ENCODE assay signal across 1 cellular context in the genomic region with DNA sequence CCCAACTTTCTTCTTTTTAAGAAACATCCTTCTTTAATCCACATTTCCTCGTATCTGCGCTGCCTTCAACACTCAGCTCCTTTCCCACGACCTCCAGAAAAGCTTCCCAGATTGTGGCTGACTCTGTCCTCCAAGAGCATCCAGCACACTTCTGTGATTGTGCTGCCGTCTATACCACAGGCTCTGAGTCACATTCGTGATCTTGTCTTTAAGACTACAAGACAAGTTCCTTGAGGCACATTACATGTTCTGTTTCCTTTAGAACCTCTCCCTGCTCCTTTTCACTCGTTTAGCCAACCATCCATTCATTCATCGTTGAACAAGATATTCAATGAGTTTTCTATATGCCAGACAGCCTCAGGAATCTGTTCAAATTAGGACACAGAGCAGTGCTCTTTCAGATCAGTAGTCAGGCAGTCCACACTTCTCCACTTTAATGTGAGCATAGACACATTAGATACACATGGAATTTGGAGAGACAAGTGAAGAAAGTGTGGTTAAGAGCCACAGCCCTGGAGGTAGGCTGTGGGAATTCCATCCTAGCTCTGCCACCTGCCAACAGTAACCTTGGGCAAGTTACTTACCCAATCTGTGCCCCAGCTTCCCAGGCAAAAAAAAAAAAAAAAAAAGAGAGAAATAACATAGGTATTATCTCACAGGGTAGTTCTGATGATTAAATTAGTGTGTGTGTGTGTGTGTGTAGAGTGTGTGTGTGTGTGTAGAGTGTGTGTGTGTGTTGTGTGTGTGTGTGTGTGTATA.
TF ChIP-seq lines count a peak whose summit lies in the region.

No MANE protein-coding gene starts in this region.

TF ChIP-seq in GM23338, 12 proteins besides CTCF, POLR2A, EP300 and RAD21:
- TF ChIP-seq ZNF114 (CRISPR knock-in tag; IDR thresholded peaks at IDR 0.05) (no peak), EZH2 (IDR thresholded peaks at IDR 0.05; ENCODE audit: low read depth, unreplicated experiment) (no peak), EZH2phosphoT487 (IDR thresholded peaks at IDR 0.05; ENCODE audit: unreplicated experiment) (no peak), JUNB (IDR thresholded peaks at IDR 0.05; ENCODE audit: unreplicated experiment) (no peak), ZNF331 (CRISPR knock-in tag; IDR thresholded peaks at IDR 0.05; ENCODE audit: low read depth) (no peak), STAT1 (IDR thresholded peaks at IDR 0.05; ENCODE audit: unreplicated experiment) (no peak), POLR2AphosphoS5 (IDR thresholded peaks at IDR 0.05; ENCODE audit: low read depth) (no peak)
- TF ChIP-seq, protein P1, sequence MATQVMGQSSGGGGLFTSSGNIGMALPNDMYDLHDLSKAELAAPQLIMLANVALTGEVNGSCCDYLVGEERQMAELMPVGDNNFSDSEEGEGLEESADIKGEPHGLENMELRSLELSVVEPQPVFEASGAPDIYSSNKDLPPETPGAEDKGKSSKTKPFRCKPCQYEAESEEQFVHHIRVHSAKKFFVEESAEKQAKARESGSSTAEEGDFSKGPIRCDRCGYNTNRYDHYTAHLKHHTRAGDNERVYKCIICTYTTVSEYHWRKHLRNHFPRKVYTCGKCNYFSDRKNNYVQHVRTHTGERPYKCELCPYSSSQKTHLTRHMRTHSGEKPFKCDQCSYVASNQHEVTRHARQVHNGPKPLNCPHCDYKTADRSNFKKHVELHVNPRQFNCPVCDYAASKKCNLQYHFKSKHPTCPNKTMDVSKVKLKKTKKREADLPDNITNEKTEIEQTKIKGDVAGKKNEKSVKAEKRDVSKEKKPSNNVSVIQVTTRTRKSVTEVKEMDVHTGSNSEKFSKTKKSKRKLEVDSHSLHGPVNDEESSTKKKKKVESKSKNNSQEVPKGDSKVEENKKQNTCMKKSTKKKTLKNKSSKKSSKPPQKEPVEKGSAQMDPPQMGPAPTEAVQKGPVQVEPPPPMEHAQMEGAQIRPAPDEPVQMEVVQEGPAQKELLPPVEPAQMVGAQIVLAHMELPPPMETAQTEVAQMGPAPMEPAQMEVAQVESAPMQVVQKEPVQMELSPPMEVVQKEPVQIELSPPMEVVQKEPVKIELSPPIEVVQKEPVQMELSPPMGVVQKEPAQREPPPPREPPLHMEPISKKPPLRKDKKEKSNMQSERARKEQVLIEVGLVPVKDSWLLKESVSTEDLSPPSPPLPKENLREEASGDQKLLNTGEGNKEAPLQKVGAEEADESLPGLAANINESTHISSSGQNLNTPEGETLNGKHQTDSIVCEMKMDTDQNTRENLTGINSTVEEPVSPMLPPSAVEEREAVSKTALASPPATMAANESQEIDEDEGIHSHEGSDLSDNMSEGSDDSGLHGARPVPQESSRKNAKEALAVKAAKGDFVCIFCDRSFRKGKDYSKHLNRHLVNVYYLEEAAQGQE (IDR thresholded peaks at IDR 0.05; ENCODE audit: unreplicated experiment) = no peak
- TF ChIP-seq, protein P2, sequence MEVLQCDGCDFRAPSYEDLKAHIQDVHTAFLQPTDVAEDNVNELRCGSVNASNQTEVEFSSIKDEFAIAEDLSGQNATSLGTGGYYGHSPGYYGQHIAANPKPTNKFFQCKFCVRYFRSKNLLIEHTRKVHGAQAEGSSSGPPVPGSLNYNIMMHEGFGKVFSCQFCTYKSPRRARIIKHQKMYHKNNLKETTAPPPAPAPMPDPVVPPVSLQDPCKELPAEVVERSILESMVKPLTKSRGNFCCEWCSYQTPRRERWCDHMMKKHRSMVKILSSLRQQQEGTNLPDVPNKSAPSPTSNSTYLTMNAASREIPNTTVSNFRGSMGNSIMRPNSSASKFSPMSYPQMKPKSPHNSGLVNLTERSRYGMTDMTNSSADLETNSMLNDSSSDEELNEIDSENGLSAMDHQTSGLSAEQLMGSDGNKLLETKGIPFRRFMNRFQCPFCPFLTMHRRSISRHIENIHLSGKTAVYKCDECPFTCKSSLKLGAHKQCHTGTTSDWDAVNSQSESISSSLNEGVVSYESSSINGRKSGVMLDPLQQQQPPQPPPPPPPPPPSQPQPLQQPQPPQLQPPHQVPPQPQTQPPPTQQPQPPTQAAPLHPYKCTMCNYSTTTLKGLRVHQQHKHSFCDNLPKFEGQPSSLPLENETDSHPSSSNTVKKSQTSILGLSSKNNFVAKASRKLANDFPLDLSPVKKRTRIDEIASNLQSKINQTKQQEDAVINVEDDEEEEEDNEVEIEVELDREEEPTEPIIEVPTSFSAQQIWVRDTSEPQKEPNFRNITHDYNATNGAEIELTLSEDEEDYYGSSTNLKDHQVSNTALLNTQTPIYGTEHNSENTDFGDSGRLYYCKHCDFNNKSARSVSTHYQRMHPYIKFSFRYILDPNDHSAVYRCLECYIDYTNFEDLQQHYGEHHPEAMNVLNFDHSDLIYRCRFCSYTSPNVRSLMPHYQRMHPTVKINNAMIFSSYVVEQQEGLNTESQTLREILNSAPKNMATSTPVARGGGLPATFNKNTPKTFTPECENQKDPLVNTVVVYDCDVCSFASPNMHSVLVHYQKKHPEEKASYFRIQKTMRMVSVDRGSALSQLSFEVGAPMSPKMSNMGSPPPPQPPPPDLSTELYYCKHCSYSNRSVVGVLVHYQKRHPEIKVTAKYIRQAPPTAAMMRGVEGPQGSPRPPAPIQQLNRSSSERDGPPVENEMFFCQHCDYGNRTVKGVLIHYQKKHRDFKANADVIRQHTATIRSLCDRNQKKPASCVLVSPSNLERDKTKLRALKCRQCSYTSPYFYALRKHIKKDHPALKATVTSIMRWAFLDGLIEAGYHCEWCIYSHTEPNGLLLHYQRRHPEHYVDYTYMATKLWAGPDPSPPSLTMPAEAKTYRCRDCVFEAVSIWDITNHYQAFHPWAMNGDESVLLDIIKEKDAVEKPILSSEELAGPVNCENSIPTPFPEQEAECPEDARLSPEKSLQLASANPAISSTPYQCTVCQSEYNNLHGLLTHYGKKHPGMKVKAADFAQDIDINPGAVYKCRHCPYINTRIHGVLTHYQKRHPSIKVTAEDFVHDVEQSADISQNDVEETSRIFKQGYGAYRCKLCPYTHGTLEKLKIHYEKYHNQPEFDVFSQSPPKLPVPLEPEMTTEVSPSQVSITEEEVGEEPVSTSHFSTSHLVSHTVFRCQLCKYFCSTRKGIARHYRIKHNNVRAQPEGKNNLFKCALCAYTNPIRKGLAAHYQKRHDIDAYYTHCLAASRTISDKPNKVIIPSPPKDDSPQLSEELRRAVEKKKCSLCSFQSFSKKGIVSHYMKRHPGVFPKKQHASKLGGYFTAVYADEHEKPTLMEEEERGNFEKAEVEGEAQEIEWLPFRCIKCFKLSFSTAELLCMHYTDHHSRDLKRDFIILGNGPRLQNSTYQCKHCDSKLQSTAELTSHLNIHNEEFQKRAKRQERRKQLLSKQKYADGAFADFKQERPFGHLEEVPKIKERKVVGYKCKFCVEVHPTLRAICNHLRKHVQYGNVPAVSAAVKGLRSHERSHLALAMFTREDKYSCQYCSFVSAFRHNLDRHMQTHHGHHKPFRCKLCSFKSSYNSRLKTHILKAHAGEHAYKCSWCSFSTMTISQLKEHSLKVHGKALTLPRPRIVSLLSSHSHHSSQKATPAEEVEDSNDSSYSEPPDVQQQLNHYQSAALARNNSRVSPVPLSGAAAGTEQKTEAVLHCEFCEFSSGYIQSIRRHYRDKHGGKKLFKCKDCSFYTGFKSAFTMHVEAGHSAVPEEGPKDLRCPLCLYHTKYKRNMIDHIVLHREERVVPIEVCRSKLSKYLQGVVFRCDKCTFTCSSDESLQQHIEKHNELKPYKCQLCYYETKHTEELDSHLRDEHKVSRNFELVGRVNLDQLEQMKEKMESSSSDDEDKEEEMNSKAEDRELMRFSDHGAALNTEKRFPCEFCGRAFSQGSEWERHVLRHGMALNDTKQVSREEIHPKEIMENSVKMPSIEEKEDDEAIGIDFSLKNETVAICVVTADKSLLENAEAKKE (CRISPR knock-in tag; IDR thresholded peaks at IDR 0.05) = no peak
